In genomic region chr20:13212750-13213149, GRCh38 we compare ENCODE assay signal across 18 cellular contexts. TPM values are rescaled to one million over a fixed set of nuclear protein-coding genes. Genes with fewer than 3 reads are reported as not detected.
DNase-seq lines count a peak whose midpoint lies in the region; ATAC-seq and TF ChIP-seq lines count a peak whose summit lies in the region.
"Had no signal": no experiment of that assay in that cellular context is flagged by ENCODE, and none has a peak within 500 bp of the region (broad histone marks: within the 10 kb centered on the region; RNA-seq: fewer than 3 reads in every experiment).

No MANE protein-coding gene starts in this region.

- no peak for DNase-seq in activated naive CD8-positive, alpha-beta T cell treated with anti-CD3 and anti-CD28 coated beads, Interleukin-2, amount 50 U/mL, for 24 hours
- no peak for DNase-seq in activated naive CD8-positive, alpha-beta T cell treated with anti-CD3 and anti-CD28 coated beads for 36 hours
- peak; percentile 47 for DNase-seq in epithelial cell of esophagus (ENCODE audit: low read depth)
- DNase-seq in suprapubic skin (ENCODE audit: low spot score in 2 of 2), result no peak
- no peak for DNase-seq in NCI-H2081 (lab: John Stamatoyannopoulos, UW)
- no peak for DNase-seq in LoVo (ENCODE audit: low spot score)
- DNase-seq: adrenal gland, foreskin melanocyte, IMR-90, NCI-H146, NCI-H524 treated with DMSO at 0.1 percent for 48 hours, RPMI8226 had no signal

- peak overlapping the region; percentile 20 for H3K27ac ChIP-seq in suprapubic skin
- H3K27ac ChIP-seq: adrenal gland, BLaER1 had no signal

- H3K9me3 ChIP-seq in suprapubic skin, result no peaks in the 10 kb centered on the region
- H3K9me3 ChIP-seq: adrenal gland, BLaER1 had no signal

- 47% methylated on average over 5 of the region's 5 CpGs for WGBS in suprapubic skin

- peak; percentile 88 for ATAC-seq in activated naive CD8-positive, alpha-beta T cell treated with anti-CD3 and anti-CD28 coated beads, Interleukin-2, amount 50 U/mL, for 24 hours
- peak; percentile 63 for ATAC-seq in HG02885 (IDR thresholded peaks at IDR 0.05; ENCODE audit: poor library complexity, unreplicated experiment)
- no peak for ATAC-seq in GM19452 (IDR thresholded peaks at IDR 0.05; ENCODE audit: unreplicated experiment)
- ATAC-seq: stimulated activated memory B cell treated with anti-CD40 and anti-IgM and Interleukin-4, amounts not matched to agents 10 μg/mL and 1 μg/mL and 100 μg/mL, for 72 hours had no signal

- TF ChIP-seq CTCF in epithelial cell of esophagus (IDR thresholded peaks at IDR 0.05; ENCODE audit: insufficient read depth, low read depth, low read length, missing control alignments) (no peak), suprapubic skin (IDR thresholded peaks at IDR 0.05) (no peak)

- H3K27ac Mint-ChIP-seq in activated naive CD8-positive, alpha-beta T cell treated with anti-CD3 and anti-CD28 coated beads, Interleukin-2, amount 50 U/mL, for 24 hours, result no peak overlapping the region
- H3K27ac Mint-ChIP-seq in activated naive CD8-positive, alpha-beta T cell treated with anti-CD3 and anti-CD28 coated beads for 36 hours, result no peak overlapping the region
- H3K27ac Mint-ChIP-seq: dendritic cell treated with granulocyte-macrophage colony-stimulating factor and Interleukin-4, amounts not matched to agents 40 ng/mL and 50 ng/mL, for 4 days; stimulated activated memory B cell treated with anti-CD40 and anti-IgM and Interleukin-4, amounts not matched to agents 10 μg/mL and 1 μg/mL and 100 μg/mL, for 72 hours had no signal

- no peaks in the 10 kb centered on the region for H3K27me3 ChIP-seq in suprapubic skin

- no peak for TF ChIP-seq EP300 in suprapubic skin (IDR thresholded peaks at IDR 0.05)

- H3K4me3 Mint-ChIP-seq in activated naive CD8-positive, alpha-beta T cell treated with anti-CD3 and anti-CD28 coated beads, Interleukin-2, amount 50 U/mL, for 24 hours, result no peak overlapping the region
- H3K4me3 Mint-ChIP-seq in activated naive CD8-positive, alpha-beta T cell treated with anti-CD3 and anti-CD28 coated beads for 36 hours, result no peak overlapping the region
- H3K4me3 Mint-ChIP-seq: dendritic cell treated with granulocyte-macrophage colony-stimulating factor and Interleukin-4, amounts not matched to agents 40 ng/mL and 50 ng/mL, for 4 days; stimulated activated memory B cell treated with anti-CD40 and anti-IgM and Interleukin-4, amounts not matched to agents 10 μg/mL and 1 μg/mL and 100 μg/mL, for 72 hours had no signal

- H3K36me3 Mint-ChIP-seq in activated naive CD8-positive, alpha-beta T cell treated with anti-CD3 and anti-CD28 coated beads, Interleukin-2, amount 50 U/mL, for 24 hours (ENCODE audit: low read depth), result no peaks in the 10 kb centered on the region
- no peaks in the 10 kb centered on the region for H3K36me3 Mint-ChIP-seq in activated naive CD8-positive, alpha-beta T cell treated with anti-CD3 and anti-CD28 coated beads for 36 hours
- H3K36me3 Mint-ChIP-seq: stimulated activated memory B cell treated with anti-CD40 and anti-IgM and Interleukin-4, amounts not matched to agents 10 μg/mL and 1 μg/mL and 100 μg/mL, for 72 hours had no signal

- no peaks in the 10 kb centered on the region for H3K4me1 ChIP-seq in suprapubic skin
- H3K4me1 ChIP-seq: adrenal gland, BLaER1 had no signal

- H3K4me1 Mint-ChIP-seq in activated naive CD8-positive, alpha-beta T cell treated with anti-CD3 and anti-CD28 coated beads, Interleukin-2, amount 50 U/mL, for 24 hours, result peaks cover 14% of the 10 kb centered on the region
- peaks cover 14% of the 10 kb centered on the region for H3K4me1 Mint-ChIP-seq in activated naive CD8-positive, alpha-beta T cell treated with anti-CD3 and anti-CD28 coated beads for 36 hours
- H3K4me1 Mint-ChIP-seq: stimulated activated memory B cell treated with anti-CD40 and anti-IgM and Interleukin-4, amounts not matched to agents 10 μg/mL and 1 μg/mL and 100 μg/mL, for 72 hours had no signal

- no peaks in the 10 kb centered on the region for H3K36me3 ChIP-seq in suprapubic skin
- H3K36me3 ChIP-seq: adrenal gland, BLaER1 had no signal

- no peak overlapping the region for H3K4me3 ChIP-seq in epithelial cell of esophagus (ENCODE audit: low read length)
- no peak overlapping the region for H3K4me3 ChIP-seq in suprapubic skin
- H3K4me3 ChIP-seq: adrenal gland, BLaER1 had no signal

- no peak for TF ChIP-seq POLR2A in suprapubic skin (IDR thresholded peaks at IDR 0.05)

- H3K9me3 Mint-ChIP-seq in activated naive CD8-positive, alpha-beta T cell treated with anti-CD3 and anti-CD28 coated beads, Interleukin-2, amount 50 U/mL, for 24 hours, result no peaks in the 10 kb centered on the region
- H3K9me3 Mint-ChIP-seq in activated naive CD8-positive, alpha-beta T cell treated with anti-CD3 and anti-CD28 coated beads for 36 hours, result no peaks in the 10 kb centered on the region
- H3K9me3 Mint-ChIP-seq: dendritic cell treated with granulocyte-macrophage colony-stimulating factor and Interleukin-4, amounts not matched to agents 40 ng/mL and 50 ng/mL, for 4 days had no signal

- peaks cover 33% of the 10 kb centered on the region for H3K27me3 Mint-ChIP-seq in activated naive CD8-positive, alpha-beta T cell treated with anti-CD3 and anti-CD28 coated beads, Interleukin-2, amount 50 U/mL, for 24 hours
- peaks cover 48% of the 10 kb centered on the region for H3K27me3 Mint-ChIP-seq in activated naive CD8-positive, alpha-beta T cell treated with anti-CD3 and anti-CD28 coated beads for 36 hours

RNA-seq across cellular contexts. Expression of gene ISM1, which starts 8.3 kb away (rescaled TPM):
- 1 to 10 TPM; 3.2 to 3.4 TPM for total RNA-seq in activated naive CD8-positive, alpha-beta T cell treated with anti-CD3 and anti-CD28 coated beads for 36 hours
- 10 to 100 TPM in 3 of 4 donors, 1 to 10 TPM in 1; 9.0 to 21.8 (median 12.9) TPM for total RNA-seq in suprapubic skin
- total RNA-seq: IMR-90, kidney epithelial cell had no signal
